18 cellular contexts compared by ENCODE assay signal in the genomic region with DNA sequence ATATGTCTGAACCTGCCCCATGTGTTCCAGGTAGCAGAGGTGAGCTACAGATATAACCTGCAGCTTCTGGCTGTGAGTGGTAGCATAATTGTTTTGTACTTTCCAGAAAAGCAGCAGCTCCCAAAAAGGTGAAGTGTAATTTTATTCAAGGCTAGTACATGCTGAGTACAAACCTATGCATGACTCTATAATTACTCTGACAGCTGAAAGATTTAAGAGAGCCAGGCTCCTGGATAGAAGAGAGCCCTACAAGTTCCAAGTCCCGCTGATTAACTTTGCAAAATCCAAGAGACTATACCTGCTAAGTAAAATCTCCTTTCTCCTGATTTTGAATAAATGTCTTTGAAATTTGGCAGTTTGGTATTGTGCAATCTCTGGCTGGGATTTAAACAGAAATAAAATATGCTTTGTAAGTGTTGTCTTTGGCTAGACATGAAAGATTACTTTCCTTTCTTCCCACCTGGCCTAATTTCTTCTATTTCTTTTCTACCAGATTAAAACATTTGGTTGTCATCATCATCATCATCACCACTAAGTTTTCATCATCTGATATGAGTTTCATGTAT.
DNase-seq lines count a peak whose midpoint lies in the region; ATAC-seq, FAIRE-seq and TF ChIP-seq lines count a peak whose summit lies in the region.
"Had no signal": no experiment of that assay in that cellular context is flagged by ENCODE, and none has a peak within 500 bp of the region (broad histone marks: within the 10 kb centered on the region; RNA-seq: fewer than 3 reads in every experiment).

No MANE protein-coding gene starts in this region.

- H3K4me1 Mint-ChIP-seq in MCF 10A (ENCODE audit: insufficient read depth, unreplicated experiment): peaks cover 5% of the 10 kb centered on the region

- no peak overlapping the region for H3K14ac ChIP-seq in neuronal stem cell (ENCODE audit: low read length)

- no peaks in the 10 kb centered on the region for H3K79me2 ChIP-seq in mammary epithelial cell (ENCODE audit: insufficient read depth, low read length)
- no peaks in the 10 kb centered on the region for H3K79me2 ChIP-seq in keratinocyte (ENCODE audit: control insufficient read depth, insufficient read depth, low read length)

- H3K18ac ChIP-seq in neuronal stem cell (ENCODE audit: low read length): no peak overlapping the region

- H3K4me3 ChIP-seq in mammary epithelial cell (replicated peaks in 1 of 3; ENCODE audit: insufficient read depth in 1 of 3, low read depth in 2 of 3, low read length in 3 of 3): no peak overlapping the region
- no peak overlapping the region for H3K4me3 ChIP-seq in keratinocyte (ENCODE audit: control insufficient read depth in 2 of 3, extremely low read depth in 1 of 3, insufficient read depth in 2 of 3, low read depth in 1 of 3, low read length in 3 of 3)
- H3K4me3 ChIP-seq in skeletal muscle tissue (ENCODE audit: low read length in 3 of 3): no peak overlapping the region
- H3K4me3 ChIP-seq in neuronal stem cell (ENCODE audit: low read length in 2 of 2): no peak overlapping the region

- H3K27ac Mint-ChIP-seq in MCF 10A (ENCODE audit: low read depth, unreplicated experiment): no peak overlapping the region

- H4K8ac ChIP-seq in neuronal stem cell (ENCODE audit: low read depth, low read length): no peak overlapping the region

- CTCF ChIA-PET in mammary epithelial cell (lab: Charles Lee; ENCODE audit: low non-redundant PET): no interaction called here
- CTCF ChIA-PET in MCF 10A (lab: Yijun Ruan, JAX): interaction anchor here (1.1 kb wide), 1 partner anchor 16 kb away, joined by 3 read pairs; no protein-coding TSS in a partner anchor

- no peak for TF ChIP-seq CTCF in mammary epithelial cell (conservative IDR thresholded peaks at IDR 0.05 in 1 of 2, IDR thresholded peaks at IDR 0.05 in 1 of 2; ENCODE audit: extremely low read depth in 1 of 2, insufficient read depth in 1 of 2, low read depth in 1 of 2, low read length in 2 of 2)
- TF ChIP-seq CTCF in MCF 10A (IDR thresholded peaks at IDR 0.05; ENCODE audit: unreplicated experiment): no peak
- TF ChIP-seq CTCF in keratinocyte (optimal IDR thresholded peaks at IDR 0.05 in 1 of 3, IDR thresholded peaks at IDR 0.05 in 1 of 3, conservative IDR thresholded peaks at IDR 0.05 in 1 of 3; ENCODE audit: extremely low read depth in 1 of 3, insufficient read depth in 2 of 3, low read length in 3 of 3): no peak

- no peak overlapping the region for H2BK12ac ChIP-seq in neuronal stem cell (ENCODE audit: low read length)

- H4K20me1 ChIP-seq in mammary epithelial cell (ENCODE audit: insufficient read depth, low read length) (no peaks in the 10 kb centered on the region), keratinocyte (ENCODE audit: control insufficient read depth, extremely low read depth, insufficient read depth, low read length) (no peaks in the 10 kb centered on the region)

- no peak overlapping the region for H2BK15ac ChIP-seq in neuronal stem cell (ENCODE audit: low read length)

- H3K36me3 ChIP-seq in mammary epithelial cell (ENCODE audit: insufficient read depth, low read length) (peaks cover 1% of the 10 kb centered on the region), keratinocyte (ENCODE audit: control insufficient read depth in 2 of 2, extremely low read depth in 1 of 2, insufficient read depth in 2 of 2, low read length in 2 of 2) (peaks cover 0 to 7% of the 10 kb centered on the region in 2 experiments), skeletal muscle tissue (ENCODE audit: control insufficient read depth in 3 of 3, insufficient read depth in 3 of 3, low read length in 3 of 3) (peaks cover 0 to 5% (median 2%) of the 10 kb centered on the region in 3 donors), neuronal stem cell (replicated peaks in 1 of 2; ENCODE audit: control insufficient read depth in 2 of 2, insufficient read depth in 2 of 2, low read length in 2 of 2) (peaks cover 2 to 28% of the 10 kb centered on the region in 2 donors)

- H2BK120ac ChIP-seq in neuronal stem cell (ENCODE audit: low read depth, low read length): no peak overlapping the region

- H3K9me1 ChIP-seq in keratinocyte (ENCODE audit: control insufficient read depth, extremely low read depth, insufficient read depth, low read length): no peaks in the 10 kb centered on the region

- H3K4ac ChIP-seq in neuronal stem cell (ENCODE audit: low read length): no peak overlapping the region

- ATAC-seq in GM21526 (IDR thresholded peaks at IDR 0.05; ENCODE audit: low FRiP score, unreplicated experiment): no peak

- no peak overlapping the region for H3K27ac ChIP-seq in mammary epithelial cell (ENCODE audit: insufficient read depth, low read depth, low read length)
- no peak overlapping the region for H3K27ac ChIP-seq in keratinocyte (ENCODE audit: control insufficient read depth, insufficient read depth, low read length)
- peak overlapping the region; percentile 32 for H3K27ac ChIP-seq in skeletal muscle tissue (ENCODE audit: low read depth, low read length)
- no peak overlapping the region for H3K27ac ChIP-seq in neuronal stem cell (replicated peaks; ENCODE audit: low read length)

- FAIRE-seq in keratinocyte (lab: Jason Lieb, UNC): peak; percentile 83
- FAIRE-seq: RCC 7860 had no signal

- H3K23ac ChIP-seq in neuronal stem cell (ENCODE audit: low read depth, low read length, poor library complexity): no peak overlapping the region

- H3K79me1 ChIP-seq in neuronal stem cell (ENCODE audit: low read depth, low read length): no peaks in the 10 kb centered on the region

- intact Hi-C loops in mammary epithelial cell (cut with micrococcal nuclease) (no loop called here), MCF 10A (cut with micrococcal nuclease) (no loop called here)

- no peak overlapping the region for H3K9ac ChIP-seq in mammary epithelial cell (ENCODE audit: insufficient read depth, low read length)
- H3K9ac ChIP-seq in keratinocyte (ENCODE audit: control insufficient read depth, extremely low read depth, insufficient read depth, low read length): no peak overlapping the region
- no peak overlapping the region for H3K9ac ChIP-seq in skeletal muscle tissue (ENCODE audit: low read depth in 1 of 3, low read length in 3 of 3)
- no peak overlapping the region for H3K9ac ChIP-seq in neuronal stem cell (ENCODE audit: low read depth, low read length, poor library complexity)

- POLR2A ChIA-PET in MCF 10A (lab: Yijun Ruan, JAX): interaction anchor here (1.0 kb wide), 1 partner anchor 79 kb away, joined by 3 read pairs; no protein-coding TSS in a partner anchor

- in situ Hi-C loops in mammary epithelial cell (cut with MboI; ENCODE audit: low sequenced_read_pairs in 2 of 2): no loop called here

- H2BK5ac ChIP-seq in neuronal stem cell (ENCODE audit: low read length): no peak overlapping the region

- peak; percentile 22 for DNase-seq in mammary epithelial cell
- DNase-seq in MCF 10A (ENCODE audit: unreplicated experiment): no peak
- peak; percentile 17 for DNase-seq in NCI-H2227 treated with DMSO at 0.1 percent for 48 hours (lab: John Stamatoyannopoulos, UW)
- no peak for DNase-seq in keratinocyte (ENCODE audit: low read depth, low spot score)
- no peak for DNase-seq in neuronal stem cell (ENCODE audit: low spot score)
- DNase-seq in NCI-H2107 (lab: John Stamatoyannopoulos, UW): no peak
- DNase-seq: BE2C; CD4-positive, alpha-beta memory T cell; DND-41; GDM1; GOT3; MV-4-11; NCI-H146; NCI-H2081 treated with DMSO at 0.1 percent for 48 hours; SHP77 treated with DMSO at 0.1 percent for 48 hours had no signal

- no peak overlapping the region for H4K91ac ChIP-seq in neuronal stem cell (ENCODE audit: low read depth, low read length, poor library complexity)

- no peak overlapping the region for H2AK5ac ChIP-seq in neuronal stem cell (ENCODE audit: low read depth, low read length)

- dilution Hi-C loops in mammary epithelial cell (cut with HindIII; ENCODE audit: low sequenced_read_pairs) (no loop called here), keratinocyte (cut with MboI; ENCODE audit: extremely low pct_ligation_motif_present, low sequenced_read_pairs) (no loop called here)

- H3K27me3 ChIP-seq in mammary epithelial cell (ENCODE audit: insufficient read depth, low read length) (no peaks in the 10 kb centered on the region), keratinocyte (ENCODE audit: control insufficient read depth, extremely low read depth, insufficient read depth, low read length) (no peaks in the 10 kb centered on the region), skeletal muscle tissue (ENCODE audit: control insufficient read depth in 3 of 3, insufficient read depth in 3 of 3, low read length in 3 of 3) (no peaks in the 10 kb centered on the region), neuronal stem cell (ENCODE audit: control insufficient read depth in 3 of 3, insufficient read depth in 3 of 3, low read depth in 1 of 3, low read length in 3 of 3) (no peaks in the 10 kb centered on the region)
- H3K27me3 ChIP-seq: BE2C had no signal

- peaks cover 15% of the 10 kb centered on the region for H3K36me3 Mint-ChIP-seq in MCF 10A (ENCODE audit: insufficient read depth, unreplicated experiment)

- H3K9me3 ChIP-seq in mammary epithelial cell (replicated peaks; ENCODE audit: insufficient read depth, low read length) (no peaks in the 10 kb centered on the region), keratinocyte (ENCODE audit: control insufficient read depth, low read depth, low read length) (no peaks in the 10 kb centered on the region), skeletal muscle tissue (ENCODE audit: control insufficient read depth in 3 of 3, low read length in 3 of 3) (no peaks in the 10 kb centered on the region), neuronal stem cell (replicated peaks in 1 of 2; ENCODE audit: control insufficient read depth in 2 of 2, insufficient read depth in 1 of 2, low read depth in 1 of 2, low read length in 2 of 2) (no peaks in the 10 kb centered on the region)
- H3K9me3 ChIP-seq: BE2C had no signal

- H3K9me3 Mint-ChIP-seq in MCF 10A (ENCODE audit: unreplicated experiment): no peaks in the 10 kb centered on the region
- H3K9me3 Mint-ChIP-seq: CD4-positive, alpha-beta memory T cell had no signal

- 31% methylated on average over 1 of the region's 1 CpG for WGBS in mammary epithelial cell (ENCODE audit: low coverage, missing lambda C conversion rate)
- WGBS in neuronal stem cell (ENCODE audit: extremely low coverage in 2 of 2, insufficient read length in 2 of 2, insufficient replicate concordance in 1 of 2), 2 donors: no CpG with 5 or more reads among the region's 1 CpG

- H2AFZ ChIP-seq in mammary epithelial cell (ENCODE audit: low read depth, low read length) (no peak overlapping the region), keratinocyte (ENCODE audit: control insufficient read depth, low read length) (no peak overlapping the region), neuronal stem cell (ENCODE audit: low read length) (no peak overlapping the region)

- H3K4me1 ChIP-seq in mammary epithelial cell (ENCODE audit: insufficient read depth, low read length) (peaks cover 9% of the 10 kb centered on the region), keratinocyte (ENCODE audit: control insufficient read depth, extremely low read depth, insufficient read depth, low read length) (no peaks in the 10 kb centered on the region), skeletal muscle tissue (ENCODE audit: control insufficient read depth in 3 of 3, insufficient read depth in 3 of 3, low read length in 3 of 3) (peaks cover 5 to 22% (median 7%) of the 10 kb centered on the region in 3 donors), neuronal stem cell (ENCODE audit: control insufficient read depth in 2 of 2, insufficient read depth in 1 of 2, low read depth in 1 of 2, low read length in 2 of 2) (no peaks in the 10 kb centered on the region)

- no peak overlapping the region for H3K4me3 Mint-ChIP-seq in MCF 10A (ENCODE audit: unreplicated experiment)
- H3K4me3 Mint-ChIP-seq: CD4-positive, alpha-beta memory T cell had no signal

- H3K4me2 ChIP-seq in mammary epithelial cell (ENCODE audit: insufficient read depth, low read depth, low read length) (peak overlapping the region; percentile 12), keratinocyte (ENCODE audit: control insufficient read depth, extremely low read depth, insufficient read depth, low read depth, low read length) (no peak overlapping the region), neuronal stem cell (ENCODE audit: insufficient read depth, low read length, poor library complexity, severe bottlenecking) (no peak overlapping the region)

- no peaks in the 10 kb centered on the region for H3K27me3 Mint-ChIP-seq in MCF 10A (ENCODE audit: insufficient read depth, unreplicated experiment)
- H3K27me3 Mint-ChIP-seq: CD4-positive, alpha-beta memory T cell had no signal

- BruUV-seq in mammary epithelial cell (replicated peaks; lab: Mats Ljungman, UMichigan) (no TSS peak), MCF 10A (replicated peaks; lab: Mats Ljungman, UMichigan) (no TSS peak)

Comparison
In these comparisons a context has a peak if more than half of its experiments do, and no peak if none do; other contexts are left out.
1. DNase-seq: peak in mammary epithelial cell (single experiment) and NCI-H2227 treated with DMSO at 0.1 percent for 48 hours (single experiment); none in MCF 10A (single experiment), keratinocyte (single experiment), neuronal stem cell (single experiment) and NCI-H2107 (single experiment).